ENCODE assay signal across 9 cellular contexts in genomic region chr1:81840805-81841204, GRCh38. TPM values are rescaled to one million over a fixed set of nuclear protein-coding genes. Genes with fewer than 3 reads are reported as not detected.
"Had no signal": no experiment of that assay in that cellular context is flagged by ENCODE, and none has a peak within 500 bp of the region (broad histone marks: within the 10 kb centered on the region; RNA-seq: fewer than 3 reads in every experiment).

No MANE protein-coding gene starts in this region.

- DNase-seq: GDM1, GF-D8 had no signal

- FAIRE-seq: G401.6, GM12878, GM12891, GM12892, GM18507, GM19239 had no signal

- H3K4me3 ChIP-seq: GM12878 had no signal

- ATAC-seq: GM12878 had no signal

RNA-seq across cellular contexts. Expression of gene ADGRL2, which starts 40.1 kb away (rescaled TPM):
- total RNA-seq: G401 had no signal
